1 cellular context compared by ENCODE assay signal in the genomic region with DNA sequence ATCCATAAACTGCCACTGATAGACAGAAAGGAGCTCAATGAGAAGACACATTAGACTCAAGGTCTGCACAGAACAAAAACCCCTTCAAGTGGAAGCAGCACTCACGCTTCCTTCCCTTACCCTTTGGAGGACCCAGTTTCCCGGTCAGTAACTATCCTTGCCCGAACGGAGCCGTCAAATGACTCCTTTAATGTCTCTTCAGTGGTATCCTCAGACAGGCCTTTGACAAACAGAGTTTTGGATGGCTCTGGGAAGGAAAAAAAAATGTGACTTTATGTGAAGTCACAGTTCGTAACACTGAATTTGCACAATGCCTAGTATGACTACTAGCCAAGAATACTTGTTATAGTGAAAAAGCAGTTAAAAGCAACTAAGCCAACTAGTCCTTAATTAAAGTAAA.
TF ChIP-seq lines count a peak whose summit lies in the region.

No MANE protein-coding gene starts in this region.

TF ChIP-seq in HCT116, 20 proteins besides CTCF, POLR2A, EP300 and RAD21:
- TF ChIP-seq ZFX (IDR thresholded peaks at IDR 0.05) (no peak), CBX3 (IDR thresholded peaks at IDR 0.05; ENCODE audit: low read depth) (no peak), POLR2AphosphoS5 (IDR thresholded peaks at IDR 0.05; ENCODE audit: low read depth, low read length) (peak; percentile 40; the same call in 1 of the 2 replicates), SRF (IDR thresholded peaks at IDR 0.05; ENCODE audit: low read depth) (no peak), SIN3A (IDR thresholded peaks at IDR 0.05; ENCODE audit: low read depth) (no peak)
